ENCODE assay signal across 24 cellular contexts in genomic region chr2:187912956-187913355, GRCh38.
A peak's percentile ranks its signal among the peaks of the same experiment; 100 is the strongest.
DNase-seq lines count a peak whose midpoint lies in the region; ATAC-seq and TF ChIP-seq lines count a peak whose summit lies in the region.
"Had no signal": no experiment of that assay in that cellular context is flagged by ENCODE, and none has a peak within 500 bp of the region (broad histone marks: within the 10 kb centered on the region; RNA-seq: fewer than 3 reads in every experiment).

No MANE protein-coding gene starts in this region.

- H3K27me3 Mint-ChIP-seq in MCF 10A (ENCODE audit: insufficient read depth, unreplicated experiment) = no peaks in the 10 kb centered on the region
- H3K27me3 Mint-ChIP-seq: CD8-positive, alpha-beta memory T cell had no signal

- H3K4me3 ChIP-seq in breast epithelium (no peak overlapping the region), PC-3 (ENCODE audit: low read length) (no peak overlapping the region), epithelial cell of esophagus (ENCODE audit: low read length) (no peak overlapping the region), body of pancreas (no peak overlapping the region)
- H3K4me3 ChIP-seq: GM12878, MG63, SJCRH30 had no signal

- H3K36me3 Mint-ChIP-seq in MCF 10A (ENCODE audit: insufficient read depth, unreplicated experiment) = no peaks in the 10 kb centered on the region
- H3K36me3 Mint-ChIP-seq: CD8-positive, alpha-beta memory T cell had no signal

- TF ChIP-seq CTCF in MCF 10A (IDR thresholded peaks at IDR 0.05; ENCODE audit: unreplicated experiment) (no peak), breast epithelium (IDR thresholded peaks at IDR 0.05) (no peak), PC-3 (conservative IDR thresholded peaks at IDR 0.05; ENCODE audit: low read depth, low read length) (no peak), epithelial cell of esophagus (IDR thresholded peaks at IDR 0.05; ENCODE audit: insufficient read depth, low read depth, low read length, missing control alignments) (no peak), body of pancreas (IDR thresholded peaks at IDR 0.05) (no peak)

- H3K36me3 ChIP-seq in breast epithelium = no peaks in the 10 kb centered on the region
- H3K36me3 ChIP-seq in PC-3 (ENCODE audit: low read depth, low read length) = no peaks in the 10 kb centered on the region
- H3K36me3 ChIP-seq in body of pancreas (replicated peaks in 1 of 2; ENCODE audit: insufficient read depth in 1 of 2, low read depth in 2 of 2) = no peaks in the 10 kb centered on the region
- H3K36me3 ChIP-seq: MG63, SJCRH30 had no signal

- H3K9me3 ChIP-seq in breast epithelium (no peaks in the 10 kb centered on the region), PC-3 (ENCODE audit: low read length) (no peaks in the 10 kb centered on the region), body of pancreas (no peaks in the 10 kb centered on the region)
- H3K9me3 ChIP-seq: MG63, SJCRH30 had no signal

- BruUV-seq in MCF 10A (replicated peaks; lab: Mats Ljungman, UMichigan) = no TSS peak
- no TSS peak for BruUV-seq in PC-3 (replicated peaks; lab: Mats Ljungman, UMichigan)

- ATAC-seq in PC-3 (peak; percentile 74), body of pancreas (no peak), HG02571 (IDR thresholded peaks at IDR 0.05; ENCODE audit: unreplicated experiment) (no peak), GM21619 (IDR thresholded peaks at IDR 0.05; ENCODE audit: unreplicated experiment) (no peak)
- ATAC-seq: GM12878, Panc1 had no signal

- no peaks in the 10 kb centered on the region for H3K27me3 ChIP-seq in breast epithelium
- no peaks in the 10 kb centered on the region; the same call in 1 of the 2 replicates for H3K27me3 ChIP-seq in PC-3 (ENCODE audit: low read length)
- no peaks in the 10 kb centered on the region for H3K27me3 ChIP-seq in body of pancreas
- H3K27me3 ChIP-seq: MG63, SJCRH30 had no signal

- no peaks in the 10 kb centered on the region for H3K4me1 Mint-ChIP-seq in MCF 10A (ENCODE audit: insufficient read depth, unreplicated experiment)
- H3K4me1 Mint-ChIP-seq: CD8-positive, alpha-beta memory T cell had no signal

- H3K9me2 ChIP-seq in PC-3 (replicated peaks; ENCODE audit: low read length) = no peaks in the 10 kb centered on the region

- H3K9ac ChIP-seq in PC-3 (ENCODE audit: low read length) = no peak overlapping the region

- no peaks in the 10 kb centered on the region for H3K9me3 Mint-ChIP-seq in MCF 10A (ENCODE audit: unreplicated experiment)

- H3K4me2 ChIP-seq in PC-3 (ENCODE audit: low read length) = no peak overlapping the region

- POLR2A ChIA-PET in MCF 10A (lab: Yijun Ruan, JAX) = no interaction called here
- POLR2A ChIA-PET in PC-3 (lab: Charles Lee; ENCODE audit: unreplicated experiment) = no interaction called here

- no peak overlapping the region for H3K4me3 Mint-ChIP-seq in MCF 10A (ENCODE audit: unreplicated experiment)
- H3K4me3 Mint-ChIP-seq: CD8-positive, alpha-beta memory T cell had no signal

- no peaks in the 10 kb centered on the region for H3K79me2 ChIP-seq in PC-3 (ENCODE audit: low read length)

- H3F3A ChIP-seq in PC-3 (ENCODE audit: low read length, unreplicated experiment) = no peaks in the 10 kb centered on the region

- H3K4me1 ChIP-seq in breast epithelium (no peaks in the 10 kb centered on the region), PC-3 (ENCODE audit: insufficient read depth, low read length) (0 out of 2 replicates have a peak, but pooled peaks cover 6% of the 10 kb centered on the region), body of pancreas (no peaks in the 10 kb centered on the region)
- H3K4me1 ChIP-seq: SJCRH30 had no signal

- no peak overlapping the region for H3K27ac ChIP-seq in breast epithelium
- H3K27ac ChIP-seq in PC-3 (ENCODE audit: low read length) = no peak overlapping the region
- no peak overlapping the region for H3K27ac ChIP-seq in body of pancreas
- H3K27ac ChIP-seq: C4-2B, SJCRH30 had no signal

- H3K27ac Mint-ChIP-seq in MCF 10A (ENCODE audit: low read depth, unreplicated experiment) = no peak overlapping the region
- H3K27ac Mint-ChIP-seq: CD8-positive, alpha-beta memory T cell had no signal

- DNase-seq in MCF 10A (ENCODE audit: unreplicated experiment) = peak; percentile 34
- no peak for DNase-seq in breast epithelium (ENCODE audit: low spot score in 2 of 2)
- peak; percentile 42 for DNase-seq in PC-3
- peak; percentile 50 for DNase-seq in epithelial cell of esophagus (ENCODE audit: low read depth)
- DNase-seq in body of pancreas = no peak
- no peak for DNase-seq in NCI-H187 (lab: John Stamatoyannopoulos, UW)
- DNase-seq: Calu3; CD8-positive, alpha-beta memory T cell; DMS153; GOT3; Karpas-422; MG63; NCI-H1417; NCI-H1694 treated with DMSO at 0.1 percent for 48 hours; NCI-H226; NCI-H524; NCI-H774; NK-92 treated with Interleukin-12 subunit alpha and Interleukin-12 subunit beta, amount 100 ng/mL, for 24 hours; SJCRH30 had no signal

- intact Hi-C loops in MCF 10A (cut with micrococcal nuclease) (no loop called here), breast epithelium (cut with DNase I; ENCODE audit: low total_unique reads) (no loop called here), PC-3 (cut with micrococcal nuclease) (no loop called here), body of pancreas (cut with DNase I) (no loop called here)

- H2AFZ ChIP-seq in PC-3 (ENCODE audit: low read length) = no peak overlapping the region

- TF ChIP-seq POLR2A in breast epithelium (IDR thresholded peaks at IDR 0.05) = no peak
- TF ChIP-seq POLR2A in body of pancreas (IDR thresholded peaks at IDR 0.05) = no peak

- CTCF ChIA-PET in MCF 10A (lab: Yijun Ruan, JAX) = interaction anchor here (0.6 kb wide), 1 partner anchor 15 kb away, joined by 3 read pairs; no protein-coding TSS in a partner anchor
- CTCF ChIA-PET in PC-3 (lab: Charles Lee) = interaction anchor here (0.6 kb wide), 1 partner anchor 335 kb away, joined by 4 read pairs; no protein-coding TSS in a partner anchor

- no peaks in the 10 kb centered on the region for H4K20me1 ChIP-seq in PC-3 (ENCODE audit: low read length)

Comparison
In these comparisons a context has a peak if more than half of its experiments do, and no peak if none do; other contexts are left out.
1. DNase-seq: peak in MCF 10A (single experiment), PC-3 (single experiment) and epithelial cell of esophagus (single experiment); none in breast epithelium (0 of 2), body of pancreas (0 of 4) and NCI-H187 (0 of 2).